Comparison of ENCODE assay signal across 5 cellular contexts in the genomic region with DNA sequence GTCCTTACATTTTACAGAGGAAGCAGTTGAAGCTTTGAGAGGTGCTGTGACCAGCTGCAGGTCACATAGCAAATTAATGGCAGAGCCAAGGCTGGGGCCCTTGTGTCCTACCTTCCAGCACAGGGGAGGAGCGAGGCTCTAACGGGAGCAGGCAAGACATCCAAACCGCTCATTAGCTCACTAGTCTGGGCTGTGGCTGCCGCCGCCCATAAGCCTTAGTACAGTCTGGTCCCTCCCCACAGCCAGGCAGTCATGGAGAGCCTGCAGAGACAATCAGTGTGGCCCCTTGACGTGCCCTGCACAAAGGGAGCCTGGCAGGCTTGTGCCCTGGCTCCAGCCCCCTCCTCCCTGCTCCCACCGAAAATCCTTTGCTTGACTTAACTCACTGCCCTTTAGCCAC. TPM values are rescaled to one million over a fixed set of nuclear protein-coding genes. Genes with fewer than 3 reads are reported as not detected.
"Had no signal": no experiment of that assay in that cellular context is flagged by ENCODE, and none has a peak within 500 bp of the region (broad histone marks: within the 10 kb centered on the region; RNA-seq: fewer than 3 reads in every experiment).

No MANE protein-coding gene starts in this region.

RNA-seq across cellular contexts. Expression of a gene that starts 25.6 kb away (rescaled TPM):
- total RNA-seq: GM23338, H1, H9, HepG2, HT1080 had no signal
